In the genomic region with DNA sequence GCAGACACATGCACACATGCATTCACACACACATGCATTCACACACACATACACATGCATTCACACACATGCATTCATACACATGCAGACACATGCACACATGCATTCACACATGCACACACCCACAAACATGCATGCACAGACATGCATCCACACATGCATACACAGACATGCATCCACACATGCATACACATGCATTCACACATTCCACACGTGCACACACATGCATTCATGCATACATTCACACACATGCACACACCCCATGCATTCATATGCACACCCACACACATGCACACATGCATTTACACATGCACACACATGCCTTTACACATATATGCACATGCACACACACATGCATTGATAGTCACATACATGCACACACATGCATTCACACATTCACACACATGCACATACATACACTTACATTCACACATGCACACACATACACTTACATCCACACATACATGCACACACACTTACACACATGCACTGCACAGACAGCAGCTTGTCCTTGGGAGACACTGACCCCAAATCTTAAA, we compare ENCODE assay signal across 22 cellular contexts.
"Had no signal": no experiment of that assay in that cellular context is flagged by ENCODE, and none has a peak within 500 bp of the region (broad histone marks: within the 10 kb centered on the region; RNA-seq: fewer than 3 reads in every experiment).

No MANE protein-coding gene starts in this region.

- FAIRE-seq: endometrium, frontal cortex, islet of Langerhans, small intestine had no signal

- H3K36me3 ChIP-seq: neutrophil, transverse colon had no signal

- H3K4me1 ChIP-seq: heart right ventricle, right atrium auricular region, transverse colon had no signal

- H3K4me3 ChIP-seq: heart right ventricle, mucosa of descending colon, right atrium auricular region, stomach, thoracic aorta, transverse colon had no signal

- H3K9me3 ChIP-seq: neutrophil, right atrium auricular region, stomach, thoracic aorta, transverse colon had no signal

- H3K27ac ChIP-seq: heart right ventricle, neutrophil, right atrium auricular region, stomach, thoracic aorta, transverse colon had no signal

- ATAC-seq: esophagus mucosa; heart right ventricle; left lobe of liver; mucosa of descending colon; naive thymus-derived CD8-positive, alpha-beta T cell had no signal

- DNase-seq: effector memory CD4-positive, alpha-beta T cell; heart right ventricle; hypothalamus; kidney glomerular epithelial cell; mammary epithelial cell; mucosa of descending colon; naive thymus-derived CD8-positive, alpha-beta T cell; posterior cingulate gyrus; small intestine; stimulated activated CD4-positive, alpha-beta T cell treated with anti-CD3 and anti-CD28 coated beads, Interleukin-12 subunit alpha, Interleukin-12 subunit beta, amount 100 ng/mL, for 4 hours; stimulated activated naive CD4-positive, alpha-beta T cell; stomach; substantia nigra; transverse colon had no signal

- H3K27me3 ChIP-seq: heart right ventricle, neutrophil, right atrium auricular region, stomach, transverse colon had no signal
